In the genomic region with DNA sequence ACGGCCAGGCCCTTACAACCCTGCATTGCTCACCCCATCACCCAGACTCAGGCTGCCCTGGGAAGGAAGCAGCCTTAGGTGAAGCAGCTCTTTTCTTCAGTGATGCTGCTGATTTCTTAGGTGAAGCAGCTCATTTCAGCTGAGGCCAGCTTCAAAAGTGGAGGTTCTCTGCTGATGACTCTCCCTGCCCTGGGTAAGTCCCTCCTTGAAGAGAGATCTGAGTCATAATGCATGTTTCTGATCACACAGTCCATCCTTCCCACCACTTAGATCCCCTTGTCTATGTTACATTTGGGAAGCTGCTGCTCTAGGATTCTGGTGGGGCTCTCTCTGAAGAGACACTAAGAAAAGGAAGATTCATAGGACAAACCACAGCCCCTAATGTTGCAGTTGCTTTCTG, we compare ENCODE assay signal across 27 cellular contexts.
"Had no signal": no experiment of that assay in that cellular context is flagged by ENCODE, and none has a peak within 500 bp of the region (broad histone marks: within the 10 kb centered on the region; RNA-seq: fewer than 3 reads in every experiment).

No MANE protein-coding gene starts in this region.

- H3K27ac ChIP-seq: gastroesophageal sphincter, hepatocyte, right lobe of liver, skin epidermis, thoracic aorta, uterus, VCaP had no signal

- H3K36me3 ChIP-seq: right lobe of liver, uterus had no signal

- DNase-seq: activated CD4-positive, alpha-beta memory T cell treated with anti-CD3 and anti-CD28 coated beads for 36 hours; activated CD4-positive, alpha-beta T cell treated with anti-CD3 and anti-CD28 coated beads for 48 hours; activated naive CD4-positive, alpha-beta T cell; activated T-cell treated with anti-CD3 and anti-CD28 coated beads, Interleukin-2, amount 50 U/mL, for 4 hours; anterior cingulate cortex; dermis blood vessel endothelial cell; effector CD8-positive, alpha-beta T cell; erythroblast; immature natural killer cell; kidney; left colon; midbrain; right lobe of liver; stimulated activated CD4-positive, alpha-beta T cell treated with anti-CD3 and anti-CD28 coated beads, Interleukin-12 subunit alpha, Interleukin-12 subunit beta, amount 100 ng/mL, for 4 hours; stimulated activated CD4-positive, alpha-beta T cell treated with anti-CD3 and anti-CD28 coated beads, Interleukin-4, amount 100 ng/mL, for 1 hour; stimulated activated naive CD8-positive, alpha-beta T cell treated with anti-CD3 and anti-CD28 coated beads, Interleukin-15, Interleukin-2, amounts not matched to agents 100 U/mL and 50 U/mL, for 24 hours; uterus had no signal

- H3K4me3 Mint-ChIP-seq: activated CD4-positive, alpha-beta memory T cell treated with anti-CD3 and anti-CD28 coated beads for 36 hours; activated T-cell treated with anti-CD3 and anti-CD28 coated beads, Interleukin-2, amount 50 U/mL, for 4 hours; immature natural killer cell; natural killer cell treated with Interleukin-12 subunit alpha and Interleukin-12 subunit beta and Interleukin-15 and Interleukin-18, amount 100 ng/mL, for 72 hours; type B pancreatic cell had no signal

- H3K4me1 ChIP-seq: gastroesophageal sphincter, right lobe of liver, uterus had no signal

- ATAC-seq: activated T-cell treated with anti-CD3 and anti-CD28 coated beads, Interleukin-2, amount 50 U/mL, for 4 hours; gastroesophageal sphincter; left colon; natural killer cell treated with Interleukin-12 subunit alpha and Interleukin-12 subunit beta and Interleukin-15 and Interleukin-18, amount 100 ng/mL, for 72 hours; right lobe of liver; stimulated activated naive CD8-positive, alpha-beta T cell treated with anti-CD3 and anti-CD28 coated beads, Interleukin-15, Interleukin-2, amounts not matched to agents 100 U/mL and 50 U/mL, for 24 hours had no signal

- H3K27me3 Mint-ChIP-seq: activated CD4-positive, alpha-beta memory T cell treated with anti-CD3 and anti-CD28 coated beads for 36 hours; natural killer cell treated with Interleukin-12 subunit alpha and Interleukin-12 subunit beta and Interleukin-15 and Interleukin-18, amount 100 ng/mL, for 72 hours; type B pancreatic cell had no signal

- H3K9me3 Mint-ChIP-seq: type B pancreatic cell had no signal

- H3K4me3 ChIP-seq: gastroesophageal sphincter, hepatocyte, right lobe of liver, skin epidermis, thoracic aorta, uterus had no signal

- H3K79me2 ChIP-seq: hepatocyte had no signal

- H3K4me1 Mint-ChIP-seq: immature natural killer cell had no signal

- FAIRE-seq: colon, kidney, TTC549 had no signal

- H2AFZ ChIP-seq: hepatocyte had no signal

- H3K4me2 ChIP-seq: hepatocyte had no signal

- H3K27me3 ChIP-seq: gastroesophageal sphincter, hepatocyte, right lobe of liver, uterus had no signal

- H3K27ac Mint-ChIP-seq: activated CD4-positive, alpha-beta memory T cell treated with anti-CD3 and anti-CD28 coated beads for 36 hours; activated naive CD4-positive, alpha-beta T cell treated with anti-CD3 and anti-CD28 coated beads, Interleukin-2, amount 50 U/mL, for 72 hours; immature natural killer cell; natural killer cell treated with Interleukin-12 subunit alpha and Interleukin-12 subunit beta and Interleukin-15 and Interleukin-18, amount 100 ng/mL, for 72 hours; type B pancreatic cell had no signal
